Comparison of ENCODE assay signal across 12 cellular contexts in genomic region chr6:42279966-42280629, GRCh38.
DNase-seq lines count a peak whose midpoint lies in the region; ATAC-seq and TF ChIP-seq lines count a peak whose summit lies in the region.
"Had no signal": no experiment of that assay in that cellular context is flagged by ENCODE, and none has a peak within 500 bp of the region (broad histone marks: within the 10 kb centered on the region; RNA-seq: fewer than 3 reads in every experiment).

No MANE protein-coding gene starts in this region.

- no peak overlapping the region for H3K27ac Mint-ChIP-seq in nephron progenitor cell

- TF ChIP-seq RAD21 in liver (IDR thresholded peaks at IDR 0.05): no peak

- H3K4me1 Mint-ChIP-seq in nephron progenitor cell: peaks cover 41% of the 10 kb centered on the region

- H3K4me3 ChIP-seq in cardiac fibroblast (replicated peaks in 1 of 2; ENCODE audit: low read depth in 2 of 2, low read length in 2 of 2): no peak overlapping the region
- H3K4me3 ChIP-seq in liver (ENCODE audit: low read depth in 1 of 3, low read length in 3 of 3): no peak overlapping the region
- no peak overlapping the region for H3K4me3 ChIP-seq in uterus
- H3K4me3 ChIP-seq: adrenal gland, tibial nerve had no signal

- no peak for ATAC-seq in GM18520 (IDR thresholded peaks at IDR 0.05; ENCODE audit: unreplicated experiment)

- H3K27ac ChIP-seq in liver (ENCODE audit: low read depth in 1 of 2, low read length in 2 of 2) (no peak overlapping the region), uterus (peak overlapping the region; percentile 43 to 50)

- DNase-seq in activated effector memory CD4-positive, alpha-beta T cell treated with anti-CD3 and anti-CD28 coated beads, Interleukin-2, amount 50 U/mL, for 16 hours: peak; percentile 54
- no peak for DNase-seq in activated effector memory CD4-positive, alpha-beta T cell treated with Interleukin-2 at 50 U/mL for 16 hours
- DNase-seq in cardiac fibroblast (ENCODE audit: low read depth in 2 of 2) (peak; percentile 66 to 78), uterus (peak; percentile 38 to 60), nephron progenitor cell (no peak)
- no peak for DNase-seq in stimulated activated CD4-positive, alpha-beta T cell treated with anti-CD3 and anti-CD28 coated beads, Interleukin-15, amount 100 ng/mL, for 24 hours
- DNase-seq: AML-193, NCI-H1092 treated with DMSO at 0.1 percent for 48 hours had no signal

- no peak for TF ChIP-seq POLR2A in uterus (IDR thresholded peaks at IDR 0.05)

- WGBS in liver: 71% methylated on average over 24 of the region's 24 CpGs

- H3K27me3 ChIP-seq in liver (ENCODE audit: control insufficient read depth in 4 of 4, insufficient read depth in 4 of 4, low read length in 3 of 4) (no peaks in the 10 kb centered on the region), uterus (no peaks in the 10 kb centered on the region)
- H3K27me3 ChIP-seq: adrenal gland, tibial nerve had no signal

- peaks cover 14% of the 10 kb centered on the region for H3K9me3 Mint-ChIP-seq in nephron progenitor cell

- H3K36me3 Mint-ChIP-seq in nephron progenitor cell (ENCODE audit: low read depth): peaks cover 8% of the 10 kb centered on the region

- intact Hi-C loops in uterus (cut with DNase I; ENCODE audit: low total_unique reads): no loop called here

- H3K4me1 ChIP-seq in liver (ENCODE audit: control insufficient read depth in 4 of 4, insufficient read depth in 4 of 4, low read length in 3 of 4): peaks cover 0 to 6% (median 0%) of the 10 kb centered on the region in 4 donors
- peaks cover 0 to 16% of the 10 kb centered on the region in 2 donors for H3K4me1 ChIP-seq in uterus

- H3K9me3 ChIP-seq in liver (ENCODE audit: control insufficient read depth in 4 of 4, low read length in 3 of 4): no peaks in the 10 kb centered on the region
- no peaks in the 10 kb centered on the region for H3K9me3 ChIP-seq in uterus
- H3K9me3 ChIP-seq: adrenal gland had no signal

- H3K4me3 Mint-ChIP-seq in nephron progenitor cell: no peak overlapping the region

- H3K9ac ChIP-seq in liver (ENCODE audit: low read depth in 1 of 2, low read length in 2 of 2): no peak overlapping the region

- peaks cover 10% of the 10 kb centered on the region for H3K27me3 Mint-ChIP-seq in nephron progenitor cell (ENCODE audit: low read depth, poor library complexity)

- H3K36me3 ChIP-seq in liver (ENCODE audit: control insufficient read depth in 4 of 4, insufficient read depth in 3 of 4, low read depth in 1 of 4, low read length in 3 of 4) (no peaks in the 10 kb centered on the region), uterus (no peaks in the 10 kb centered on the region)
- H3K36me3 ChIP-seq: adrenal gland, tibial nerve had no signal

- TF ChIP-seq CTCF in cardiac fibroblast (IDR thresholded peaks at IDR 0.05; ENCODE audit: low read depth, low read length): no peak
- TF ChIP-seq CTCF in liver (IDR thresholded peaks at IDR 0.05; ENCODE audit: low read depth, low read length, missing input control): no peak
- TF ChIP-seq CTCF in uterus (IDR thresholded peaks at IDR 0.05): no peak
- TF ChIP-seq CTCF in nephron progenitor cell (IDR thresholded peaks at IDR 0.05): no peak

TF ChIP-seq in liver, 16 proteins besides CTCF, POLR2A, EP300 and RAD21:
- TF ChIP-seq NR2F2 (IDR thresholded peaks at IDR 0.05) (peak; percentile 22), HNF4A (conservative IDR thresholded peaks at IDR 0.05) (no peak), SP1 (IDR thresholded peaks at IDR 0.05) (no peak)

Comparison
In these comparisons a context has a peak if more than half of its experiments do, and no peak if none do; other contexts are left out.
1. DNase-seq: peak in activated effector memory CD4-positive, alpha-beta T cell treated with anti-CD3 and anti-CD28 coated beads, Interleukin-2, amount 50 U/mL, for 16 hours (single experiment), cardiac fibroblast (2 of 2) and uterus (2 of 2); none in activated effector memory CD4-positive, alpha-beta T cell treated with Interleukin-2 at 50 U/mL for 16 hours (single experiment), stimulated activated CD4-positive, alpha-beta T cell treated with anti-CD3 and anti-CD28 coated beads, Interleukin-15, amount 100 ng/mL, for 24 hours (single experiment) and nephron progenitor cell (single experiment).
2. H3K27ac ChIP-seq: peak in uterus (2 of 2); none in liver (0 of 2).